In the genomic region with DNA sequence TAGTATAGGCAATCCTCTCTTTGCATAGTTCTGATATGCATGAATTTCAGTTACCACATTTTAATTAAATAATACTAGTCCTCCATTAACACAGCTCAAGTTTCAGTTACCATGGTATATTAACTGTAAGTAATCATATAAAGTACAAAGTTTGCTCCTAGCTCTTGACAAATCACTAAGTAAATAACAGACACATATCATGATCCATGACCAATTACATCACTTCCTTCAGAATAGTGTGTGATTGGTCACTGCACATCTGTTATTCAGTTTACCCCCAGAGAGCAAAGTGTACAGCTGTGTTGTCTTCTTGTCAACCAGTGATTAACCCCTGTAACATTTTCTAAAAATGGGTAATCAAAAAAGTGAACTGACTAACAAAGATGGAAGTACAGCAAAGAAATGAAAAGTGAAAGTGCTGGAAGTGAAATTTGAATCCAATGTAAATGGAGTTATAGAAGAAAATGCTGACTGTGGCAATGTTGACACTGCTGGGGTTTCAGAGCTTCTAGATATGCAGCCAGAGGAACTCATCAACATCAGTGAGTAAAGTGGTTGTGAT, we compare ENCODE assay signal across 1 cellular context.
TF ChIP-seq lines count a peak whose summit lies in the region.

No MANE protein-coding gene starts in this region.

TF ChIP-seq in HepG2, 621 proteins besides CTCF, POLR2A, EP300 and RAD21 (continued from another document and continues in another):
- TF ChIP-seq, protein P1, sequence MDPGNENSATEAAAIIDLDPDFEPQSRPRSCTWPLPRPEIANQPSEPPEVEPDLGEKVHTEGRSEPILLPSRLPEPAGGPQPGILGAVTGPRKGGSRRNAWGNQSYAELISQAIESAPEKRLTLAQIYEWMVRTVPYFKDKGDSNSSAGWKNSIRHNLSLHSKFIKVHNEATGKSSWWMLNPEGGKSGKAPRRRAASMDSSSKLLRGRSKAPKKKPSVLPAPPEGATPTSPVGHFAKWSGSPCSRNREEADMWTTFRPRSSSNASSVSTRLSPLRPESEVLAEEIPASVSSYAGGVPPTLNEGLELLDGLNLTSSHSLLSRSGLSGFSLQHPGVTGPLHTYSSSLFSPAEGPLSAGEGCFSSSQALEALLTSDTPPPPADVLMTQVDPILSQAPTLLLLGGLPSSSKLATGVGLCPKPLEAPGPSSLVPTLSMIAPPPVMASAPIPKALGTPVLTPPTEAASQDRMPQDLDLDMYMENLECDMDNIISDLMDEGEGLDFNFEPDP (CRISPR knock-in tag; conservative IDR thresholded peaks at IDR 0.05): no peak
- peak; percentile 50; the same call in 1 of the 2 replicates for TF ChIP-seq NFYB (CRISPR knock-in tag; IDR thresholded peaks at IDR 0.05)
- no peak for TF ChIP-seq EEA1 (CRISPR knock-in tag; IDR thresholded peaks at IDR 0.05; ENCODE audit: borderline replicate concordance)
- TF ChIP-seq, protein P2, sequence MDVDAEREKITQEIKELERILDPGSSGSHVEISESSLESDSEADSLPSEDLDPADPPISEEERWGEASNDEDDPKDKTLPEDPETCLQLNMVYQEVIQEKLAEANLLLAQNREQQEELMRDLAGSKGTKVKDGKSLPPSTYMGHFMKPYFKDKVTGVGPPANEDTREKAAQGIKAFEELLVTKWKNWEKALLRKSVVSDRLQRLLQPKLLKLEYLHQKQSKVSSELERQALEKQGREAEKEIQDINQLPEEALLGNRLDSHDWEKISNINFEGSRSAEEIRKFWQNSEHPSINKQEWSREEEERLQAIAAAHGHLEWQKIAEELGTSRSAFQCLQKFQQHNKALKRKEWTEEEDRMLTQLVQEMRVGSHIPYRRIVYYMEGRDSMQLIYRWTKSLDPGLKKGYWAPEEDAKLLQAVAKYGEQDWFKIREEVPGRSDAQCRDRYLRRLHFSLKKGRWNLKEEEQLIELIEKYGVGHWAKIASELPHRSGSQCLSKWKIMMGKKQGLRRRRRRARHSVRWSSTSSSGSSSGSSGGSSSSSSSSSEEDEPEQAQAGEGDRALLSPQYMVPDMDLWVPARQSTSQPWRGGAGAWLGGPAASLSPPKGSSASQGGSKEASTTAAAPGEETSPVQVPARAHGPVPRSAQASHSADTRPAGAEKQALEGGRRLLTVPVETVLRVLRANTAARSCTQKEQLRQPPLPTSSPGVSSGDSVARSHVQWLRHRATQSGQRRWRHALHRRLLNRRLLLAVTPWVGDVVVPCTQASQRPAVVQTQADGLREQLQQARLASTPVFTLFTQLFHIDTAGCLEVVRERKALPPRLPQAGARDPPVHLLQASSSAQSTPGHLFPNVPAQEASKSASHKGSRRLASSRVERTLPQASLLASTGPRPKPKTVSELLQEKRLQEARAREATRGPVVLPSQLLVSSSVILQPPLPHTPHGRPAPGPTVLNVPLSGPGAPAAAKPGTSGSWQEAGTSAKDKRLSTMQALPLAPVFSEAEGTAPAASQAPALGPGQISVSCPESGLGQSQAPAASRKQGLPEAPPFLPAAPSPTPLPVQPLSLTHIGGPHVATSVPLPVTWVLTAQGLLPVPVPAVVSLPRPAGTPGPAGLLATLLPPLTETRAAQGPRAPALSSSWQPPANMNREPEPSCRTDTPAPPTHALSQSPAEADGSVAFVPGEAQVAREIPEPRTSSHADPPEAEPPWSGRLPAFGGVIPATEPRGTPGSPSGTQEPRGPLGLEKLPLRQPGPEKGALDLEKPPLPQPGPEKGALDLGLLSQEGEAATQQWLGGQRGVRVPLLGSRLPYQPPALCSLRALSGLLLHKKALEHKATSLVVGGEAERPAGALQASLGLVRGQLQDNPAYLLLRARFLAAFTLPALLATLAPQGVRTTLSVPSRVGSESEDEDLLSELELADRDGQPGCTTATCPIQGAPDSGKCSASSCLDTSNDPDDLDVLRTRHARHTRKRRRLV (CRISPR knock-in tag; IDR thresholded peaks at IDR 0.05): no peak
- TF ChIP-seq, protein P3, sequence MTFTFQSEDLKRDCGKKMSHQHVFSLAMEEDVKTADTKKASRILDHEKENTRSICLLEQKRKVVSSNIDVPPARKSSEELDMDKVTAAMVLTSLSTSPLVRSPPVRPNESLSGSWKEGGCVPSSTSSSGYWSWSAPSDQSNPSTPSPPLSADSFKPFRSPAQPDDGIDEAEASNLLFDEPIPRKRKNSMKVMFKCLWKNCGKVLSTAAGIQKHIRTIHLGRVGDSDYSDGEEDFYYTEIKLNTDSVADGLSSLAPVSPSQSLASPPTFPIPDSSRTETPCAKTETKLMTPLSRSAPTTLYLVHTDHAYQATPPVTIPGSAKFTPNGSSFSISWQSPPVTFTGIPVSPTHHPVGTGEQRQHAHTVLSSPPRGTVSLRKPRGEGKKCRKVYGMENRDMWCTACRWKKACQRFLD (CRISPR knock-in tag; IDR thresholded peaks at IDR 0.05; ENCODE audit: borderline replicate concordance): no peak
- TF ChIP-seq, protein P4, sequence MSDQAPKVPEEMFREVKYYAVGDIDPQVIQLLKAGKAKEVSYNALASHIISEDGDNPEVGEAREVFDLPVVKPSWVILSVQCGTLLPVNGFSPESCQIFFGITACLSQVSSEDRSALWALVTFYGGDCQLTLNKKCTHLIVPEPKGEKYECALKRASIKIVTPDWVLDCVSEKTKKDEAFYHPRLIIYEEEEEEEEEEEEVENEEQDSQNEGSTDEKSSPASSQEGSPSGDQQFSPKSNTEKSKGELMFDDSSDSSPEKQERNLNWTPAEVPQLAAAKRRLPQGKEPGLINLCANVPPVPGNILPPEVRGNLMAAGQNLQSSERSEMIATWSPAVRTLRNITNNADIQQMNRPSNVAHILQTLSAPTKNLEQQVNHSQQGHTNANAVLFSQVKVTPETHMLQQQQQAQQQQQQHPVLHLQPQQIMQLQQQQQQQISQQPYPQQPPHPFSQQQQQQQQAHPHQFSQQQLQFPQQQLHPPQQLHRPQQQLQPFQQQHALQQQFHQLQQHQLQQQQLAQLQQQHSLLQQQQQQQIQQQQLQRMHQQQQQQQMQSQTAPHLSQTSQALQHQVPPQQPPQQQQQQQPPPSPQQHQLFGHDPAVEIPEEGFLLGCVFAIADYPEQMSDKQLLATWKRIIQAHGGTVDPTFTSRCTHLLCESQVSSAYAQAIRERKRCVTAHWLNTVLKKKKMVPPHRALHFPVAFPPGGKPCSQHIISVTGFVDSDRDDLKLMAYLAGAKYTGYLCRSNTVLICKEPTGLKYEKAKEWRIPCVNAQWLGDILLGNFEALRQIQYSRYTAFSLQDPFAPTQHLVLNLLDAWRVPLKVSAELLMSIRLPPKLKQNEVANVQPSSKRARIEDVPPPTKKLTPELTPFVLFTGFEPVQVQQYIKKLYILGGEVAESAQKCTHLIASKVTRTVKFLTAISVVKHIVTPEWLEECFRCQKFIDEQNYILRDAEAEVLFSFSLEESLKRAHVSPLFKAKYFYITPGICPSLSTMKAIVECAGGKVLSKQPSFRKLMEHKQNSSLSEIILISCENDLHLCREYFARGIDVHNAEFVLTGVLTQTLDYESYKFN (CRISPR knock-in tag; conservative IDR thresholded peaks at IDR 0.05): peak; percentile 64
- no peak for TF ChIP-seq ZNF563 (CRISPR knock-in tag; IDR thresholded peaks at IDR 0.05)
- TF ChIP-seq SKI (IDR thresholded peaks at IDR 0.05; ENCODE audit: partially characterized antibody): no peak
- TF ChIP-seq, protein P5, sequence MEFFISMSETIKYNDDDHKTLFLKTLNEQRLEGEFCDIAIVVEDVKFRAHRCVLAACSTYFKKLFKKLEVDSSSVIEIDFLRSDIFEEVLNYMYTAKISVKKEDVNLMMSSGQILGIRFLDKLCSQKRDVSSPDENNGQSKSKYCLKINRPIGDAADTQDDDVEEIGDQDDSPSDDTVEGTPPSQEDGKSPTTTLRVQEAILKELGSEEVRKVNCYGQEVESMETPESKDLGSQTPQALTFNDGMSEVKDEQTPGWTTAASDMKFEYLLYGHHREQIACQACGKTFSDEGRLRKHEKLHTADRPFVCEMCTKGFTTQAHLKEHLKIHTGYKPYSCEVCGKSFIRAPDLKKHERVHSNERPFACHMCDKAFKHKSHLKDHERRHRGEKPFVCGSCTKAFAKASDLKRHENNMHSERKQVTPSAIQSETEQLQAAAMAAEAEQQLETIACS (CRISPR knock-in tag; IDR thresholded peaks at IDR 0.05): no peak
- no peak for TF ChIP-seq SRSF9 (IDR thresholded peaks at IDR 0.05; ENCODE audit: borderline replicate concordance, insufficient read depth, low read depth, low read length, poor library complexity, severe bottlenecking)
- TF ChIP-seq ATF7 (IDR thresholded peaks at IDR 0.05): peak; percentile 59; the same call in 1 of the 2 replicates
- TF ChIP-seq ATF7 (CRISPR knock-in tag; IDR thresholded peaks at IDR 0.05): no peak
- TF ChIP-seq RBM39 (IDR thresholded peaks at IDR 0.05; ENCODE audit: low read depth, low read length, poor library complexity, severe bottlenecking): no peak
- TF ChIP-seq, protein P6, sequence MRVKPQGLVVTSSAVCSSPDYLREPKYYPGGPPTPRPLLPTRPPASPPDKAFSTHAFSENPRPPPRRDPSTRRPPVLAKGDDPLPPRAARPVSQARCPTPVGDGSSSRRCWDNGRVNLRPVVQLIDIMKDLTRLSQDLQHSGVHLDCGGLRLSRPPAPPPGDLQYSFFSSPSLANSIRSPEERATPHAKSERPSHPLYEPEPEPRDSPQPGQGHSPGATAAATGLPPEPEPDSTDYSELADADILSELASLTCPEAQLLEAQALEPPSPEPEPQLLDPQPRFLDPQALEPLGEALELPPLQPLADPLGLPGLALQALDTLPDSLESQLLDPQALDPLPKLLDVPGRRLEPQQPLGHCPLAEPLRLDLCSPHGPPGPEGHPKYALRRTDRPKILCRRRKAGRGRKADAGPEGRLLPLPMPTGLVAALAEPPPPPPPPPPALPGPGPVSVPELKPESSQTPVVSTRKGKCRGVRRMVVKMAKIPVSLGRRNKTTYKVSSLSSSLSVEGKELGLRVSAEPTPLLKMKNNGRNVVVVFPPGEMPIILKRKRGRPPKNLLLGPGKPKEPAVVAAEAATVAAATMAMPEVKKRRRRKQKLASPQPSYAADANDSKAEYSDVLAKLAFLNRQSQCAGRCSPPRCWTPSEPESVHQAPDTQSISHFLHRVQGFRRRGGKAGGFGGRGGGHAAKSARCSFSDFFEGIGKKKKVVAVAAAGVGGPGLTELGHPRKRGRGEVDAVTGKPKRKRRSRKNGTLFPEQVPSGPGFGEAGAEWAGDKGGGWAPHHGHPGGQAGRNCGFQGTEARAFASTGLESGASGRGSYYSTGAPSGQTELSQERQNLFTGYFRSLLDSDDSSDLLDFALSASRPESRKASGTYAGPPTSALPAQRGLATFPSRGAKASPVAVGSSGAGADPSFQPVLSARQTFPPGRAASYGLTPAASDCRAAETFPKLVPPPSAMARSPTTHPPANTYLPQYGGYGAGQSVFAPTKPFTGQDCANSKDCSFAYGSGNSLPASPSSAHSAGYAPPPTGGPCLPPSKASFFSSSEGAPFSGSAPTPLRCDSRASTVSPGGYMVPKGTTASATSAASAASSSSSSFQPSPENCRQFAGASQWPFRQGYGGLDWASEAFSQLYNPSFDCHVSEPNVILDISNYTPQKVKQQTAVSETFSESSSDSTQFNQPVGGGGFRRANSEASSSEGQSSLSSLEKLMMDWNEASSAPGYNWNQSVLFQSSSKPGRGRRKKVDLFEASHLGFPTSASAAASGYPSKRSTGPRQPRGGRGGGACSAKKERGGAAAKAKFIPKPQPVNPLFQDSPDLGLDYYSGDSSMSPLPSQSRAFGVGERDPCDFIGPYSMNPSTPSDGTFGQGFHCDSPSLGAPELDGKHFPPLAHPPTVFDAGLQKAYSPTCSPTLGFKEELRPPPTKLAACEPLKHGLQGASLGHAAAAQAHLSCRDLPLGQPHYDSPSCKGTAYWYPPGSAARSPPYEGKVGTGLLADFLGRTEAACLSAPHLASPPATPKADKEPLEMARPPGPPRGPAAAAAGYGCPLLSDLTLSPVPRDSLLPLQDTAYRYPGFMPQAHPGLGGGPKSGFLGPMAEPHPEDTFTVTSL (CRISPR knock-in tag; IDR thresholded peaks at IDR 0.05; ENCODE audit: borderline replicate concordance): no peak
- TF ChIP-seq NFE2L1 (CRISPR knock-in tag; IDR thresholded peaks at IDR 0.05; ENCODE audit: borderline replicate concordance): no peak
- TF ChIP-seq, protein P7, sequence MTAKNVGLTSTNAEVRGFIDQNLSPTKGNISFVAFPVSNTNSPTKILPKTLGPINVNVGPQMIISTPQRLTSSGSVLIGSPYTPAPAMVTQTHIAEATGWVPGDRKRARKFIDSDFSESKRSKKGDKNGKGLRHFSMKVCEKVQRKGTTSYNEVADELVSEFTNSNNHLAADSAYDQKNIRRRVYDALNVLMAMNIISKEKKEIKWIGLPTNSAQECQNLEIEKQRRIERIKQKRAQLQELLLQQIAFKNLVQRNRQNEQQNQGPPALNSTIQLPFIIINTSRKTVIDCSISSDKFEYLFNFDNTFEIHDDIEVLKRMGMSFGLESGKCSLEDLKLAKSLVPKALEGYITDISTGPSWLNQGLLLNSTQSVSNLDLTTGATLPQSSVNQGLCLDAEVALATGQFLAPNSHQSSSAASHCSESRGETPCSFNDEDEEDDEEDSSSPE (CRISPR knock-in tag; IDR thresholded peaks at IDR 0.05): no peak
- TF ChIP-seq CEBPB (IDR thresholded peaks at IDR 0.05; ENCODE audit: borderline replicate concordance, low read depth, low read length): peak; percentile 66; the same call in 1 of the 2 replicates
- TF ChIP-seq RARG (CRISPR knock-in tag; IDR thresholded peaks at IDR 0.05; ENCODE audit: low read depth): no peak
- TF ChIP-seq SAP130 (CRISPR knock-in tag; IDR thresholded peaks at IDR 0.05; ENCODE audit: low read depth): peak; percentile 31; the same call in 1 of the 2 replicates
- no peak for TF ChIP-seq NCOA5 (CRISPR knock-in tag; IDR thresholded peaks at IDR 0.05)
- no peak for TF ChIP-seq CENPX (CRISPR knock-in tag; IDR thresholded peaks at IDR 0.05)
- no peak for TF ChIP-seq MLLT10 (CRISPR knock-in tag; IDR thresholded peaks at IDR 0.05)
- TF ChIP-seq ZNF432 (CRISPR knock-in tag; IDR thresholded peaks at IDR 0.05; ENCODE audit: borderline replicate concordance): no peak
- TF ChIP-seq NFKB2 (CRISPR knock-in tag; IDR thresholded peaks at IDR 0.05; ENCODE audit: borderline replicate concordance): no peak
- TF ChIP-seq YY1 (IDR thresholded peaks at IDR 0.05; ENCODE audit: insufficient read depth, insufficient replicate concordance, low read depth, low read length): no peak
- no peak for TF ChIP-seq SP1 (IDR thresholded peaks at IDR 0.05)
- no peak for TF ChIP-seq SP1 (CRISPR knock-in tag; IDR thresholded peaks at IDR 0.05)
- TF ChIP-seq, protein P8, sequence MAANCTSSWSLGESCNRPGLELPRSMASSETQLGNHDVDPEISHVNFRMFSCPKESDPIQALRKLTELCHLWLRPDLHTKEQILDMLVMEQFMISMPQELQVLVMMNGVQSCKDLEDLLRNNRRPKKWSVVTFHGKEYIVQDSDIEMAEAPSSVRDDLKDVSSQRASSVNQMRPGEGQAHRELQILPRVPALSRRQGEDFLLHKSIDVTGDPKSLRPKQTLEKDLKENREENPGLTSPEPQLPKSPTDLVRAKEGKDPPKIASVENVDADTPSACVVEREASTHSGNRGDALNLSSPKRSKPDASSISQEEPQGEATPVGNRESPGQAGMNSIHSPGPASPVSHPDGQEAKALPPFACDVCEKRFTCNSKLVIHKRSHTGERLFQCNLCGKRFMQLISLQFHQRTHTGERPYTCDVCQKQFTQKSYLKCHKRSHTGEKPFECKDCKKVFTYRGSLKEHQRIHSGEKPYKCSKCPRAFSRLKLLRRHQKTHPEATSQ (CRISPR knock-in tag; IDR thresholded peaks at IDR 0.05; ENCODE audit: borderline replicate concordance): no peak
- 0 out of 2 replicates have a peak, but pooled peaks have one; percentile 21 for TF ChIP-seq NCOA2 (CRISPR knock-in tag; IDR thresholded peaks at IDR 0.05)
- no peak for TF ChIP-seq MTA3 (CRISPR knock-in tag; IDR thresholded peaks at IDR 0.05)
- TF ChIP-seq PAX8 (CRISPR knock-in tag; IDR thresholded peaks at IDR 0.05; ENCODE audit: borderline replicate concordance): no peak
- TF ChIP-seq KAT8 (CRISPR knock-in tag; IDR thresholded peaks at IDR 0.05): 0 out of 2 replicates have a peak, but pooled peaks have one; percentile 36
- no peak for TF ChIP-seq PHF21A (CRISPR knock-in tag; IDR thresholded peaks at IDR 0.05)
- TF ChIP-seq ZNF33A (CRISPR knock-in tag; IDR thresholded peaks at IDR 0.05; ENCODE audit: borderline replicate concordance): no peak
- TF ChIP-seq CHCHD3 (CRISPR knock-in tag; IDR thresholded peaks at IDR 0.05): no peak
- 0 out of 2 replicates have a peak, but pooled peaks have one; percentile 19 for TF ChIP-seq TBX3 (IDR thresholded peaks at IDR 0.05; ENCODE audit: borderline replicate concordance)
- no peak for TF ChIP-seq TCF12 (IDR thresholded peaks at IDR 0.05)
- TF ChIP-seq TCF12 (CRISPR knock-in tag; IDR thresholded peaks at IDR 0.05): no peak
